20 cellular contexts compared by ENCODE assay signal in the genomic region with DNA sequence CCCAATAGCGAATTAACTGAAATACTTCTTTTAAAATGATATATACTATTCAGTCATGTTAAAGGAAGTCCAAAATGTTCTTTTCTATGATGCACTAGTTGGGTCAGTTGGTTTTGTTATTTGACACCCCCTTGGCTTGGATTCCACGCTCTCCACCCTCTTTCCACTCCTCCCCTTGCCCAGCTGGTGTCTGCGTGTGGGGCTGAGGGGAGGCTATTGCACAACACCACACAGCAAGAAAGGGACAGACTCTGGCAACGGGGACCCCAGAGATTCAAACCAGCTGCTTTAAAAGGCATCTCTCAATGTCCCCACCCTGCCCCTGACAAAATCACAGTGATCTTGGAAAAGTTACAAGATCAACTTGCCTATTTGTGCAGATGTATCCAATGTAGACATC.
DNase-seq lines count a peak whose midpoint lies in the region; ATAC-seq and TF ChIP-seq lines count a peak whose summit lies in the region.
"Had no signal": no experiment of that assay in that cellular context is flagged by ENCODE, and none has a peak within 500 bp of the region (broad histone marks: within the 10 kb centered on the region; RNA-seq: fewer than 3 reads in every experiment).

No MANE protein-coding gene starts in this region.

- H3K27me3 Mint-ChIP-seq in mesothelial cell of epicardium (ENCODE audit: low read depth): no peaks in the 10 kb centered on the region
- H3K27me3 Mint-ChIP-seq: stimulated activated naive CD8-positive, alpha-beta T cell treated with anti-CD3 and anti-CD28 coated beads, Interleukin-15, Interleukin-2, amounts not matched to agents 100 ng/mL and 50 ng/mL, for 24 hours had no signal

- DNase-seq in NB4 (ENCODE audit: low read depth) (peak; percentile 2), colonic mucosa (peak; percentile 38), right cardiac atrium (peak; percentile 75 to 85 (median 78)), stromal cell of bone marrow (ENCODE audit: low read depth) (peak; percentile 36), mesothelial cell of epicardium (ENCODE audit: low spot score in 2 of 2, unreplicated experiment in 2 of 2) (no peak), anterior cingulate cortex (lab: John Stamatoyannopoulos, UW) (no peak)
- DNase-seq: activated CD4-positive, alpha-beta T cell treated with anti-CD3 and anti-CD28 coated beads for 4 hours; C1 segment of cervical spinal cord; cortex of kidney; DMS79; GM23248; NCI-H1105; NCI-H2171; small intestine; T-helper 9 cell had no signal

- no peaks in the 10 kb centered on the region for H3K9me3 ChIP-seq in colonic mucosa
- no peaks in the 10 kb centered on the region for H3K9me3 ChIP-seq in right cardiac atrium (ENCODE audit: control insufficient read depth, low read length)
- H3K9me3 ChIP-seq: SJSA1 had no signal

- no peak overlapping the region for H3K4me3 Mint-ChIP-seq in mesothelial cell of epicardium
- H3K4me3 Mint-ChIP-seq: stimulated activated naive CD8-positive, alpha-beta T cell treated with anti-CD3 and anti-CD28 coated beads, Interleukin-15, Interleukin-2, amounts not matched to agents 100 ng/mL and 50 ng/mL, for 24 hours had no signal

- TF ChIP-seq CTCF in NB4 (IDR thresholded peaks at IDR 0.05; ENCODE audit: low read depth, low read length): no peak
- no peak for TF ChIP-seq CTCF in colonic mucosa (IDR thresholded peaks at IDR 0.05)
- no peak for TF ChIP-seq CTCF in mesothelial cell of epicardium (IDR thresholded peaks at IDR 0.05; ENCODE audit: unreplicated experiment)

- WGBS in right cardiac atrium: 41% methylated on average over 4 of the region's 4 CpGs

- no peak overlapping the region for H3K27ac Mint-ChIP-seq in mesothelial cell of epicardium
- H3K27ac Mint-ChIP-seq: stimulated activated naive CD8-positive, alpha-beta T cell treated with anti-CD3 and anti-CD28 coated beads, Interleukin-15, Interleukin-2, amounts not matched to agents 100 ng/mL and 50 ng/mL, for 24 hours had no signal

- H3K4me1 ChIP-seq in colonic mucosa (no peaks in the 10 kb centered on the region), right cardiac atrium (ENCODE audit: control insufficient read depth, insufficient read depth, low read length) (peaks cover 1% of the 10 kb centered on the region)
- H3K4me1 ChIP-seq: SJSA1 had no signal

- no peak overlapping the region for H3K9ac ChIP-seq in colonic mucosa (ENCODE audit: low read depth in 2 of 2, low read length in 2 of 2)
- H3K9ac ChIP-seq: GM23248 had no signal

- no peak for TF ChIP-seq POLR2A in NB4 (IDR thresholded peaks at IDR 0.05; ENCODE audit: extremely low read depth, insufficient read length)

- no peaks in the 10 kb centered on the region for H3K36me3 Mint-ChIP-seq in mesothelial cell of epicardium

- peaks cover 20% of the 10 kb centered on the region for H3K4me1 Mint-ChIP-seq in mesothelial cell of epicardium

- no peaks in the 10 kb centered on the region for H3K36me3 ChIP-seq in colonic mucosa
- H3K36me3 ChIP-seq: SJSA1 had no signal

- H3K27ac ChIP-seq in colonic mucosa (no peak overlapping the region), right cardiac atrium (ENCODE audit: low read length) (no peak overlapping the region)
- H3K27ac ChIP-seq: GM23248, SJSA1 had no signal

- intact Hi-C loops in colonic mucosa (cut with DNase I): no loop called here
- intact Hi-C loops in right cardiac atrium (cut with DNase I): no loop called here

- H3K27me3 ChIP-seq in colonic mucosa (no peaks in the 10 kb centered on the region), right cardiac atrium (ENCODE audit: control insufficient read depth, insufficient read depth) (no peaks in the 10 kb centered on the region)
- H3K27me3 ChIP-seq: SJSA1 had no signal

- ATAC-seq in right cardiac atrium (peak; percentile 90 to 93), HG02870 (IDR thresholded peaks at IDR 0.05; ENCODE audit: unreplicated experiment) (no peak), HG02763 (IDR thresholded peaks at IDR 0.05; ENCODE audit: unreplicated experiment) (no peak)
- ATAC-seq: esophagus mucosa had no signal

- peaks cover 10% of the 10 kb centered on the region for H3K9me3 Mint-ChIP-seq in mesothelial cell of epicardium

- H3K4me3 ChIP-seq in NB4 (ENCODE audit: low read depth, low read length): no peak overlapping the region
- no peak overlapping the region for H3K4me3 ChIP-seq in colonic mucosa
- no peak overlapping the region for H3K4me3 ChIP-seq in right cardiac atrium (ENCODE audit: low read length)
- H3K4me3 ChIP-seq: GM23248, SJSA1 had no signal

Comparison
In these comparisons a context has a peak if more than half of its experiments do, and no peak if none do; other contexts are left out.
1. DNase-seq: peak in NB4 (single experiment), colonic mucosa (single experiment), right cardiac atrium (3 of 3) and stromal cell of bone marrow (single experiment); none in mesothelial cell of epicardium (0 of 2) and anterior cingulate cortex (0 of 58).
2. ATAC-seq: peak in right cardiac atrium (2 of 2); none in HG02870 (single experiment) and HG02763 (single experiment).